1 cellular context compared by ENCODE assay signal in the genomic region with DNA sequence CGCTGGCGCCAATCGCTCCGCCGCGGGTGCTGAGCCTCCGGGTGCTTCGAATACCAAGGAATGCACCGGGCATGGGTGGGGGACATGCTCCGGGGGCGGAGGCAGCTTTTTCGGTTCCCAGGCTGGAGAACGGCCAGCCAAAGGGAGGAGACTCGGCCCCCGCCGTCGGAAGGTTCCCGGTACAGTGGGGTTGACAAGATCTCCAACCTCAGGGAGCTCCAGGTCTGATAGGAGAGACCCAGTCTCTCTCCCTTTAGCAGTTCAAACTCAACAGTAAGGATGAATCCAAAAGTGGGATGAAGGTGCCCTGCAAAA.
TF ChIP-seq lines count a peak whose summit lies in the region.

No MANE protein-coding gene starts in this region.

TF ChIP-seq in H1, 55 proteins besides CTCF, POLR2A, EP300 and RAD21:
- no peak for TF ChIP-seq NANOG (IDR thresholded peaks at IDR 0.05; ENCODE audit: insufficient read depth, low read depth, low read length, poor library complexity, severe bottlenecking)
- TF ChIP-seq CEBPB (IDR thresholded peaks at IDR 0.05; ENCODE audit: low read depth, low read length), result no peak
- no peak for TF ChIP-seq SRF (IDR thresholded peaks at IDR 0.05; ENCODE audit: low read depth, low read length)
- TF ChIP-seq HDAC2 (IDR thresholded peaks at IDR 0.05; ENCODE audit: borderline replicate concordance in 1 of 2, low read depth in 2 of 2, low read length in 2 of 2), result no peak
- TF ChIP-seq JUN (IDR thresholded peaks at IDR 0.05; ENCODE audit: low read depth, low read length), result no peak
- no peak for TF ChIP-seq ASH2L (IDR thresholded peaks at IDR 0.05; ENCODE audit: low read length)
- TF ChIP-seq HDAC6 (IDR thresholded peaks at IDR 0.05; ENCODE audit: low read depth, low read length), result no peak
- TF ChIP-seq GTF2F1 (IDR thresholded peaks at IDR 0.05; ENCODE audit: borderline replicate concordance, low read depth, low read length), result no peak
- no peak for TF ChIP-seq SIRT6 (IDR thresholded peaks at IDR 0.05; ENCODE audit: low read length)
- TF ChIP-seq, protein P1, sequence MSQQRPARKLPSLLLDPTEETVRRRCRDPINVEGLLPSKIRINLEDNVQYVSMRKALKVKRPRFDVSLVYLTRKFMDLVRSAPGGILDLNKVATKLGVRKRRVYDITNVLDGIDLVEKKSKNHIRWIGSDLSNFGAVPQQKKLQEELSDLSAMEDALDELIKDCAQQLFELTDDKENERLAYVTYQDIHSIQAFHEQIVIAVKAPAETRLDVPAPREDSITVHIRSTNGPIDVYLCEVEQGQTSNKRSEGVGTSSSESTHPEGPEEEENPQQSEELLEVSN (IDR thresholded peaks at IDR 0.05), result no peak
- TF ChIP-seq CTBP2 (IDR thresholded peaks at IDR 0.05; ENCODE audit: borderline replicate concordance, insufficient read depth, insufficient read length, low read length), result no peak
- no peak for TF ChIP-seq MAFK (IDR thresholded peaks at IDR 0.05; ENCODE audit: low read depth, low read length)
- TF ChIP-seq RFX5 (IDR thresholded peaks at IDR 0.05; ENCODE audit: borderline replicate concordance, low read depth, low read length), result no peak
- no peak for TF ChIP-seq SP2 (IDR thresholded peaks at IDR 0.05; ENCODE audit: low read length)
